In genomic region chr5:55600086-55600485, GRCh38 we compare ENCODE assay signal across 12 cellular contexts.
A peak's percentile ranks its signal among the peaks of the same experiment; 100 is the strongest.
DNase-seq lines count a peak whose midpoint lies in the region; ATAC-seq, FAIRE-seq and TF ChIP-seq lines count a peak whose summit lies in the region.
"Had no signal": no experiment of that assay in that cellular context is flagged by ENCODE, and none has a peak within 500 bp of the region (broad histone marks: within the 10 kb centered on the region; RNA-seq: fewer than 3 reads in every experiment).

No MANE protein-coding gene starts in this region.

- no peak for FAIRE-seq in GM12892 (lab: Jason Lieb, UNC)

- no peaks in the 10 kb centered on the region for H3K9me3 ChIP-seq in mucosa of rectum (ENCODE audit: control insufficient read depth in 2 of 2, low read length in 2 of 2)
- no peaks in the 10 kb centered on the region for H3K9me3 ChIP-seq in tibial nerve
- H3K9me3 ChIP-seq: BE2C, MG63 had no signal

- H3K4me3 Mint-ChIP-seq in activated T-cell treated with anti-CD3 and anti-CD28 coated beads, Interleukin-2, amount 50 U/mL, for 72 hours = peak overlapping the region; percentile 68 to 80
- no peak overlapping the region for H3K4me3 Mint-ChIP-seq in activated T-helper 17 cell treated with anti-CD3 and anti-CD28 coated beads, Interleukin-2, amount 50 U/mL, for 72 hours

- peak in 1 of 2 donors; percentile 18 for ATAC-seq in activated T-cell treated with anti-CD3 and anti-CD28 coated beads, Interleukin-2, amount 50 U/mL, for 72 hours (replicated peaks in 1 of 2)
- no peak for ATAC-seq in activated T-helper 17 cell treated with anti-CD3 and anti-CD28 coated beads, Interleukin-2, amount 50 U/mL, for 72 hours (replicated peaks)

- H3K4me3 ChIP-seq in mucosa of rectum (ENCODE audit: low read length in 2 of 2) (no peak overlapping the region), tibial nerve (no peak overlapping the region)
- H3K4me3 ChIP-seq: MG63 had no signal

- 59 to 62% methylated on average over 3 of the region's 3 CpGs for WGBS in tibial nerve, 2 donors

- no peak for TF ChIP-seq EP300 in tibial nerve (IDR thresholded peaks at IDR 0.05)

- H3K27ac ChIP-seq in angular gyrus (ENCODE audit: low read depth, low read length) (peak overlapping the region; percentile 81), mucosa of rectum (ENCODE audit: low read depth in 2 of 2, low read length in 2 of 2) (peak overlapping the region; percentile 85 to 89), tibial nerve (peak overlapping the region; percentile 62 to 96 (median 90))

- H3K4me1 ChIP-seq in mucosa of rectum (ENCODE audit: control insufficient read depth in 2 of 2, insufficient read depth in 2 of 2, low read length in 2 of 2) (peaks cover 30 to 35% of the 10 kb centered on the region in 2 donors), tibial nerve (peaks cover 2 to 77% (median 48%) of the 10 kb centered on the region in 4 donors)

- H3K27me3 Mint-ChIP-seq in activated T-cell treated with anti-CD3 and anti-CD28 coated beads, Interleukin-2, amount 50 U/mL, for 72 hours (ENCODE audit: low read depth) = no peaks in the 10 kb centered on the region
- no peaks in the 10 kb centered on the region for H3K27me3 Mint-ChIP-seq in activated T-helper 17 cell treated with anti-CD3 and anti-CD28 coated beads, Interleukin-2, amount 50 U/mL, for 72 hours

- H3K36me3 ChIP-seq in mucosa of rectum (ENCODE audit: control insufficient read depth in 2 of 2, insufficient read depth in 2 of 2, low read length in 2 of 2) = no peaks in the 10 kb centered on the region
- H3K36me3 ChIP-seq in tibial nerve = no peaks in the 10 kb centered on the region
- H3K36me3 ChIP-seq: BE2C, MG63 had no signal

- H3K27ac Mint-ChIP-seq in activated T-cell treated with anti-CD3 and anti-CD28 coated beads, Interleukin-2, amount 50 U/mL, for 72 hours = no peak overlapping the region
- H3K27ac Mint-ChIP-seq in activated T-helper 17 cell treated with anti-CD3 and anti-CD28 coated beads, Interleukin-2, amount 50 U/mL, for 72 hours = no peak overlapping the region

- no peaks in the 10 kb centered on the region for H3K36me3 Mint-ChIP-seq in activated T-cell treated with anti-CD3 and anti-CD28 coated beads, Interleukin-2, amount 50 U/mL, for 72 hours (ENCODE audit: insufficient read depth in 2 of 2)
- no peaks in the 10 kb centered on the region for H3K36me3 Mint-ChIP-seq in activated T-helper 17 cell treated with anti-CD3 and anti-CD28 coated beads, Interleukin-2, amount 50 U/mL, for 72 hours (ENCODE audit: low read depth)

- no peak for DNase-seq in activated T-cell treated with anti-CD3 and anti-CD28 coated beads, Interleukin-2, amount 50 U/mL, for 72 hours
- DNase-seq in activated T-cell treated with anti-CD3 and anti-CD28 coated beads for 4 hours (no peak), tibial nerve (ENCODE audit: low spot score in 2 of 2) (no peak), GM12892 (ENCODE audit: insufficient read length) (no peak), NCI-H2171 (lab: John Stamatoyannopoulos, UW) (no peak)
- DNase-seq: effector CD4-positive, alpha-beta T cell; stimulated activated CD4-positive, alpha-beta T cell treated with anti-CD3 and anti-CD28 coated beads, Interleukin-12 subunit alpha, Interleukin-12 subunit beta, amount 100 ng/mL, for 4 hours had no signal

- no peak for TF ChIP-seq POLR2A in tibial nerve (IDR thresholded peaks at IDR 0.05)
- no peak for TF ChIP-seq POLR2A in GM12892 (IDR thresholded peaks at IDR 0.05; ENCODE audit: low read depth, low read length)

- H3K4me1 Mint-ChIP-seq in activated T-cell treated with anti-CD3 and anti-CD28 coated beads, Interleukin-2, amount 50 U/mL, for 72 hours (ENCODE audit: low read depth) = peaks cover 33% of the 10 kb centered on the region
- peaks cover 5% of the 10 kb centered on the region for H3K4me1 Mint-ChIP-seq in activated T-helper 17 cell treated with anti-CD3 and anti-CD28 coated beads, Interleukin-2, amount 50 U/mL, for 72 hours

- no peaks in the 10 kb centered on the region for H3K9me3 Mint-ChIP-seq in activated T-cell treated with anti-CD3 and anti-CD28 coated beads, Interleukin-2, amount 50 U/mL, for 72 hours
- no peaks in the 10 kb centered on the region for H3K9me3 Mint-ChIP-seq in activated T-helper 17 cell treated with anti-CD3 and anti-CD28 coated beads, Interleukin-2, amount 50 U/mL, for 72 hours

- TF ChIP-seq CTCF in tibial nerve (IDR thresholded peaks at IDR 0.05) = no peak

- no peak overlapping the region for H3K9ac ChIP-seq in mucosa of rectum (ENCODE audit: low read depth in 1 of 2, low read length in 2 of 2)

- H3K27me3 ChIP-seq in mucosa of rectum (ENCODE audit: control insufficient read depth in 2 of 2, insufficient read depth in 2 of 2, low read length in 2 of 2) (no peaks in the 10 kb centered on the region), tibial nerve (no peaks in the 10 kb centered on the region)
- H3K27me3 ChIP-seq: BE2C, MG63 had no signal
